7 cellular contexts compared by ENCODE assay signal in genomic region chr12:98424726-98425401, GRCh38.
DNase-seq lines count a peak whose midpoint lies in the region; ATAC-seq and TF ChIP-seq lines count a peak whose summit lies in the region.

No MANE protein-coding gene starts in this region.

- in situ Hi-C loops in GM13977 (cut with MboI; ENCODE audit: low pct_unique_long_range_greater_than_20kb, low sequenced_read_pairs, unreplicated experiment): no loop called here
- in situ Hi-C loops in astrocyte of the spinal cord (cut with HindIII; ENCODE audit: low sequenced_read_pairs): no loop called here

- intact Hi-C loops in spleen (cut with DNase I; ENCODE audit: low total_unique reads): no loop called here

- WGBS in spleen, 5 donors: 18 to 24% (median 19%) methylated on average over 9 of the region's 9 CpGs

- H3K27me3 ChIP-seq in spleen (replicated peaks in 1 of 7): no peaks in the 10 kb centered on the region

- H3K9me3 ChIP-seq in spleen: no peaks in the 10 kb centered on the region

- H3K4me1 ChIP-seq in spleen: peaks cover 0 to 8% (median 7%) of the 10 kb centered on the region in 6 donors

- CTCF ChIA-PET in T-cell (lab: Charles Lee): interaction anchor here (0.5 to 1.7 kb wide), 8 partner anchors 58 to 270 kb away, joined by 3 to 5 read pairs (median 3); no protein-coding TSS in a partner anchor

- H3K36me3 ChIP-seq in spleen: no peaks in the 10 kb centered on the region

- H3K9me3 Mint-ChIP-seq in T-cell: no peaks in the 10 kb centered on the region

- H3K4me3 ChIP-seq in astrocyte of the spinal cord (ENCODE audit: low read depth, low read length): no peak overlapping the region
- no peak overlapping the region for H3K4me3 ChIP-seq in spleen

- no peaks in the 10 kb centered on the region for H3K36me3 Mint-ChIP-seq in T-cell

- POLR2A ChIA-PET in T-cell (lab: Charles Lee): no interaction called here

- DNase-seq in GM13977 (ENCODE audit: low spot score) (peak; percentile 63), NCI-H1105 (lab: John Stamatoyannopoulos, UW) (peak; percentile 33), T-cell (peak in 30 of 34 experiments; percentile 18 to 53 (median 36)), astrocyte of the spinal cord (ENCODE audit: low read depth, low spot score) (peak; percentile 79), hippocampal formation (lab: John Stamatoyannopoulos, UW) (peak; percentile 30 to 41), spleen (no peak)

- peaks cover 0 to 4% (median 0%) of the 10 kb centered on the region in 3 donors for H3K4me1 Mint-ChIP-seq in T-cell

- TF ChIP-seq POLR2A in spleen (IDR thresholded peaks at IDR 0.05): no peak

- no peak overlapping the region for H3K27ac ChIP-seq in spleen

- ATAC-seq in HG02642 (IDR thresholded peaks at IDR 0.05; ENCODE audit: poor library complexity, unreplicated experiment) (peak; percentile 83), T-cell (replicated peaks in 1 of 4) (peak; percentile 55 to 75 (median 62))

- peaks cover 0 to 3% of the 10 kb centered on the region in 2 donors for H3K27me3 Mint-ChIP-seq in T-cell

- peak; percentile 72 for TF ChIP-seq CTCF in GM13977 (IDR thresholded peaks at IDR 0.05; ENCODE audit: extremely low read depth, insufficient read depth, missing control alignments)
- TF ChIP-seq CTCF in astrocyte of the spinal cord (IDR thresholded peaks at IDR 0.05; ENCODE audit: low read depth, low read length): peak; percentile 73
- TF ChIP-seq CTCF in spleen (IDR thresholded peaks at IDR 0.05 in 8 of 11, conservative IDR thresholded peaks at IDR 0.05 in 3 of 11): peak in 10 of 11 experiments; percentile 13 to 80 (median 59)

- no peak overlapping the region for H3K27ac Mint-ChIP-seq in T-cell

- no peak overlapping the region for H3K4me3 Mint-ChIP-seq in T-cell
